Comparison of ENCODE assay signal across 23 cellular contexts in the genomic region with DNA sequence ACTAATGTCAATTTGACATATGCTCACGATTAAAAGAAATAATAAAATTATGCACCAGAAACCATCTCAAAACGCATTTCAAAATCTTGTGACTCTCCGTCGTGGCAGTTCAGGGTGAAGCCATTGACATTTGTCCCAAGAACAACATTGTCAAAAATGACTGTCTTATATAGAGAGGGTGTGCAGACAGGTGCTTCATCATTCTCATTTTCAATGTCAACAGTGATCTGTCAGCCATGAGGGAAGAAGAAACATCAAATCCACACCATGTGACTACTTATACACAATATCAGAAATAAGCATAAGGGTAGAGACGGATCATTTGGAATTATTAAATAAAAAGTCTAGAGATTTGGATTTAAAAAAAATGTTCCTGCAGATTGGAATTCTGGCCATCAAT.
"Had no signal": no experiment of that assay in that cellular context is flagged by ENCODE, and none has a peak within 500 bp of the region (broad histone marks: within the 10 kb centered on the region; RNA-seq: fewer than 3 reads in every experiment).

No MANE protein-coding gene starts in this region.

- H3K4me3 ChIP-seq: pancreas, prostate gland, right atrium auricular region, sigmoid colon, stomach, thoracic aorta, thyroid gland, tibial nerve, upper lobe of left lung, vagina had no signal

- ATAC-seq: naive thymus-derived CD4-positive, alpha-beta T cell; natural killer cell; stimulated activated effector memory CD8-positive, alpha-beta T cell treated with anti-CD3 and anti-CD28 coated beads, Interleukin-12 subunit alpha, Interleukin-12 subunit beta, amount 100 ng/mL, for 72 hours; stimulated activated naive B cell treated with anti-CD40 and anti-IgM and Interleukin-4, amounts not matched to agents 10 μg/mL and 1 μg/mL and 100 μg/mL, for 72 hours had no signal

- H3K36me3 ChIP-seq: neutrophil, pancreas, prostate gland, right atrium auricular region, sigmoid colon, stomach, thoracic aorta, thyroid gland, tibial nerve, upper lobe of left lung, vagina had no signal

- H3K27ac ChIP-seq: neutrophil, pancreas, prostate gland, right atrium auricular region, sigmoid colon, stomach, thoracic aorta, thyroid gland, tibial nerve, upper lobe of left lung, vagina had no signal

- FAIRE-seq: pancreas, urothelium cell line had no signal

- H3K27me3 ChIP-seq: neutrophil, pancreas, right atrium auricular region, sigmoid colon, stomach, thyroid gland, tibial nerve, upper lobe of left lung, vagina had no signal

- H3K9me3 ChIP-seq: neutrophil, pancreas, prostate gland, right atrium auricular region, sigmoid colon, stomach, thoracic aorta, thyroid gland, tibial nerve, upper lobe of left lung, vagina had no signal

- DNase-seq: naive thymus-derived CD4-positive, alpha-beta T cell; natural killer cell; nucleus accumbens; pancreas; retina; sigmoid colon; stimulated activated CD4-positive, alpha-beta T cell treated with anti-CD3 and anti-CD28 coated beads, Interleukin-15, amount 100 ng/mL, for 24 hours; stimulated activated CD4-positive, alpha-beta T cell treated with anti-CD3 and anti-CD28 coated beads, Interleukin-2, amount 100 ng/mL, for 24 hours; stimulated activated CD4-positive, alpha-beta T cell treated with anti-CD3 and anti-CD28 coated beads, Interleukin-2, amount 100 ng/mL, for 48 hours; stimulated activated CD4-positive, alpha-beta T cell treated with anti-CD3 and anti-CD28 coated beads, Interleukin-4, amount 100 ng/mL, for 24 hours; stimulated activated naive B cell treated with anti-CD40 and anti-IgM and Interleukin-4, amounts not matched to agents 10 μg/mL and 1 μg/mL and 100 μg/mL, for 72 hours; stimulated activated naive CD4-positive, alpha-beta T cell treated with Interleukin-2 at 50 U/mL for 16 hours; stomach; thyroid gland; upper lobe of left lung had no signal

- H3K4me1 ChIP-seq: pancreas, prostate gland, right atrium auricular region, sigmoid colon, stomach, thyroid gland, tibial nerve, upper lobe of left lung, vagina had no signal
